Comparison of ENCODE assay signal across 8 cellular contexts in genomic region chr2:235594041-235594440, GRCh38.
A peak's percentile ranks its signal among the peaks of the same experiment; 100 is the strongest.
DNase-seq lines count a peak whose midpoint lies in the region; ATAC-seq, FAIRE-seq and TF ChIP-seq lines count a peak whose summit lies in the region.

No MANE protein-coding gene starts in this region.

- FAIRE-seq in A204.1 (lab: Jason Lieb, UNC) = peak; percentile 97

- H3K4me1 ChIP-seq in heart left ventricle = peaks cover 0 to 16% (median 3%) of the 10 kb centered on the region in 12 donors
- no peaks in the 10 kb centered on the region for H3K4me1 ChIP-seq in smooth muscle cell (ENCODE audit: low read depth)

- TF ChIP-seq POLR2A in heart left ventricle (IDR thresholded peaks at IDR 0.05) = no peak

- no peak overlapping the region for H3K4me2 ChIP-seq in smooth muscle cell

- H3K79me2 ChIP-seq in smooth muscle cell (ENCODE audit: low read depth) = peaks cover 15% of the 10 kb centered on the region

- no peak overlapping the region for H3K27ac ChIP-seq in WERI-Rb-1
- H3K27ac ChIP-seq in heart left ventricle = no peak overlapping the region
- H3K27ac ChIP-seq in smooth muscle cell (ENCODE audit: low read depth) = no peak overlapping the region

- peak in 3 of 4 donors; percentile 25 to 65 (median 61) for ATAC-seq in heart left ventricle

- peaks cover 94% of the 10 kb centered on the region for H4K20me1 ChIP-seq in smooth muscle cell (ENCODE audit: low read depth)

- TF ChIP-seq CTCF in WERI-Rb-1 (IDR thresholded peaks at IDR 0.05; ENCODE audit: low read depth, low read length) (0 out of 2 replicates have a peak, but pooled peaks have one; percentile 13), heart left ventricle (IDR thresholded peaks at IDR 0.05) (peak; percentile 65 to 86 (median 74)), smooth muscle cell (IDR thresholded peaks at IDR 0.05; ENCODE audit: borderline replicate concordance, insufficient read depth, poor library complexity, severe bottlenecking) (peak; percentile 76)

- H3K27me3 ChIP-seq in WERI-Rb-1 (ENCODE audit: insufficient read depth, low read depth, severe bottlenecking) = no peaks in the 10 kb centered on the region
- H3K27me3 ChIP-seq in heart left ventricle = no peaks in the 10 kb centered on the region
- no peaks in the 10 kb centered on the region for H3K27me3 ChIP-seq in smooth muscle cell (ENCODE audit: low read depth)

- DNase-seq in GM19238 (ENCODE audit: insufficient read length, low spot score) (peak; percentile 16), NCI-H2171 (lab: John Stamatoyannopoulos, UW) (peak; percentile 49), WERI-Rb-1 (no peak), heart left ventricle (no peak), smooth muscle cell (lab: John Stamatoyannopoulos, UW; ENCODE audit: unreplicated experiment) (no peak)
- no peak for DNase-seq in stimulated activated CD4-positive, alpha-beta T cell treated with anti-CD3 and anti-CD28 coated beads, Interleukin-4, amount 100 ng/mL, for 24 hours
- DNase-seq in effector CD8-positive, alpha-beta T cell (lab: John Stamatoyannopoulos, UW) = no peak

- H3K9ac ChIP-seq in smooth muscle cell (ENCODE audit: low read depth) = no peak overlapping the region

- no peak overlapping the region for H2AFZ ChIP-seq in smooth muscle cell (ENCODE audit: low read depth)

- H3F3A ChIP-seq in smooth muscle cell (ENCODE audit: low read depth) = no peaks in the 10 kb centered on the region

- H3K9me3 ChIP-seq in WERI-Rb-1 (ENCODE audit: severe bottlenecking) = no peaks in the 10 kb centered on the region
- no peaks in the 10 kb centered on the region for H3K9me3 ChIP-seq in heart left ventricle
- H3K9me3 ChIP-seq in smooth muscle cell (replicated peaks; ENCODE audit: low read depth) = no peaks in the 10 kb centered on the region

- H3K36me3 ChIP-seq in WERI-Rb-1 (no peaks in the 10 kb centered on the region), heart left ventricle (no peaks in the 10 kb centered on the region), smooth muscle cell (ENCODE audit: low read depth) (no peaks in the 10 kb centered on the region)

- 8 to 14% (median 10%) methylated on average over 3 of the region's 3 CpGs for WGBS in heart left ventricle, 4 donors
- 16% methylated on average over 3 of the region's 3 CpGs for WGBS in smooth muscle cell (ENCODE audit: low lambda C conversion rate)

- H3K4me3 ChIP-seq in WERI-Rb-1 (ENCODE audit: low read depth, low read length) (no peak overlapping the region), heart left ventricle (no peak overlapping the region), smooth muscle cell (no peak overlapping the region)

- intact Hi-C loops in heart left ventricle (cut with DNase I) = loop anchor here (1.0 to 10.0 kb wide), 15 partner anchors 77 to 459 kb away; partner anchors contain the start of gene AGAP1 (in 2 of the 10)

Comparison
In these comparisons a context has a peak if more than half of its experiments do, and no peak if none do; other contexts are left out.
1. DNase-seq: peak in GM19238 (single experiment) and NCI-H2171 (single experiment); none in WERI-Rb-1 (single experiment), heart left ventricle (0 of 5), smooth muscle cell (single experiment), stimulated activated CD4-positive, alpha-beta T cell treated with anti-CD3 and anti-CD28 coated beads, Interleukin-4, amount 100 ng/mL, for 24 hours (single experiment) and effector CD8-positive, alpha-beta T cell (single experiment).
2. CTCF ChIP-seq: peak in every context shown above with its lines; median percentile 76 in smooth muscle cell; 74 in heart left ventricle; 13 in WERI-Rb-1.